8 cellular contexts compared by ENCODE assay signal in the genomic region with DNA sequence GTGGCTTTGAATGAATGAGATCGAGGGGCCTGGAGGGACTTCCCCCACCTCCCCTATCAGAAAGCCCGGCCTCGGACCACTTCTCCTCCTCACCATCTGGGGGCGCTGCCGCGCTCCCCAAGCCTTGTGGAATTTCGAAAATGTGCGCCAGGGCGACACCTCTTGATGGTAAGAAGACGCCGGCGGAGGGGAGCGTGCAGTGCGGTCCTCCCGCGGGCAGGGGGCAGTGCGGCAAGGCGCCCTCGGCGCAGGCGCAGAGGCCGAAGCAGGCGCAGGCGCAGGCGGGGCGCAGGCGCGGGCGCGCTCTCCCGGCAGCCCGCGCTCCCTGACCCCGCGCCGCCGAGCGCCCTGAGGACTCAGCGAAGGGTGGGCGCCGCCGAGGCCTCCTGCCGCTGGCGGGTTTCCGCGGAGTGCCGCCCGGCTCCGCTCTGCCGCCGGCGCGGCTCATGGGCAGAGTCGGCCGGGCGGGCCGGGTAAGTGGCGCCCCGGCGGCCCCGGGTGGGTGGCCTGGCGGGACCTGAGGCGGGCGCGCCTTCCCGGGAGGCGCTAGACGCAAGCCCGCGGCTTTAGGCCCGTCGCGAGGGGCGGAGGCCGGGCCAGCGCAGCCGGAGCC. TPM values are rescaled to one million over a fixed set of nuclear protein-coding genes. Genes with fewer than 3 reads are reported as not detected.
DNase-seq lines count a peak whose midpoint lies in the region; ATAC-seq, FAIRE-seq and TF ChIP-seq lines count a peak whose summit lies in the region.

Gene RBM17, plus strand, starts transcription at position 314 of the 613 bp plus-strand sequence. CDS start 8,032 bp downstream, outside the sequence.

- ATAC-seq in HG02798 (IDR thresholded peaks at IDR 0.05; ENCODE audit: poor library complexity, unreplicated experiment) (peak; percentile 94), T-cell (replicated peaks in 1 of 4) (peak; percentile 84 to 92 (median 85)), heart left ventricle (peak; percentile 71 to 97 (median 92)), upper lobe of right lung (peak; percentile 98)

- peaks cover 17 to 47% of the 10 kb centered on the region in 2 donors for H3K4me1 ChIP-seq in adrenal gland (replicated peaks in 1 of 2)
- H3K4me1 ChIP-seq in heart left ventricle: peaks cover 7 to 64% (median 48%) of the 10 kb centered on the region in 12 donors
- peaks cover 50% of the 10 kb centered on the region for H3K4me1 ChIP-seq in upper lobe of right lung

- FAIRE-seq in GM12891 (lab: Jason Lieb, UNC): peak; percentile 99

- DNase-seq in GM12891 (ENCODE audit: insufficient read length, low spot score) (peak; percentile 85), NCI-H1417 treated with DMSO at 0.1 percent for 48 hours (lab: John Stamatoyannopoulos, UW) (peak; percentile 19), T-cell (peak; percentile 91 to 100 (median 96)), adrenal gland (peak; percentile 97 to 99 (median 98)), heart left ventricle (peak; percentile 94 to 98 (median 96)), posterior vena cava (ENCODE audit: low spot score) (peak; percentile 99), upper lobe of right lung (peak; percentile 98)

- H3K27me3 Mint-ChIP-seq in T-cell: no peaks in the 10 kb centered on the region

- H3K4me3 ChIP-seq in adrenal gland (peak within 1 kb of the TSS; percentile 7 to 99 (median 81)), heart left ventricle (peak within 1 kb of the TSS; percentile 78 to 95 (median 92)), upper lobe of right lung (peak within 1 kb of the TSS; percentile 89)

- H3K27ac ChIP-seq in adrenal gland (peak within 1 kb of the TSS in 4 of 5 donors; percentile 80 to 97 (median 90)), heart left ventricle (peak within 1 kb of the TSS; percentile 81 to 95 (median 91)), upper lobe of right lung (peak within 1 kb of the TSS; percentile 86)

- intact Hi-C loops in adrenal gland (cut with DNase I) (loop anchor here in 1 of 2 donors (10.0 kb wide), 2 partner anchors 74 to 316 kb away; no protein-coding TSS in a partner anchor), heart left ventricle (cut with DNase I) (loop anchor here in 9 of 10 donors (1.0 to 10.0 kb wide), 16 partner anchors 36 to 313 kb away; partner anchors contain the start of genes ANKRD16 (in 1 of the 9), FBH1 (in 1 of the 9) and PFKFB3 (in 1 of the 9)), posterior vena cava (cut with DNase I) (loop anchor here in 1 of 2 donors (10.0 kb wide), 1 partner anchor 144 kb away; no protein-coding TSS in a partner anchor), upper lobe of right lung (cut with DNase I) (no loop called here)

- H3K4me3 Mint-ChIP-seq in T-cell: peak within 1 kb of the TSS; percentile 87 to 92 (median 91)

- no peaks in the 10 kb centered on the region for H3K9me3 Mint-ChIP-seq in T-cell

- peaks cover 65 to 74% (median 72%) of the 10 kb centered on the region in 3 donors for H3K4me1 Mint-ChIP-seq in T-cell

- CTCF ChIA-PET in T-cell (lab: Charles Lee): interaction anchor here (0.5 to 3.2 kb wide), 7 partner anchors 38 to 501 kb away, joined by 3 to 35 read pairs (median 3); no protein-coding TSS in a partner anchor

- no peaks in the 10 kb centered on the region for H3K27me3 ChIP-seq in adrenal gland
- no peaks in the 10 kb centered on the region for H3K27me3 ChIP-seq in heart left ventricle
- no peaks in the 10 kb centered on the region for H3K27me3 ChIP-seq in upper lobe of right lung

- POLR2A ChIA-PET in T-cell (lab: Charles Lee): interaction anchor here in 1 of 2 donors (0.6 kb wide), 1 partner anchor 28 kb away, joined by 7 read pairs; no protein-coding TSS in a partner anchor

- H3K36me3 Mint-ChIP-seq in T-cell: no peaks in the 10 kb centered on the region

- no peaks in the 10 kb centered on the region for H3K36me3 ChIP-seq in adrenal gland (replicated peaks in 1 of 2)
- H3K36me3 ChIP-seq in heart left ventricle: no peaks in the 10 kb centered on the region
- no peaks in the 10 kb centered on the region for H3K36me3 ChIP-seq in upper lobe of right lung

- TF ChIP-seq CTCF in adrenal gland (IDR thresholded peaks at IDR 0.05) (peak; percentile 99 to 100 (median 100)), heart left ventricle (IDR thresholded peaks at IDR 0.05) (peak; percentile 99 to 100 (median 100)), upper lobe of right lung (IDR thresholded peaks at IDR 0.05) (peak; percentile 100)

- no peaks in the 10 kb centered on the region for H3K9me3 ChIP-seq in adrenal gland (replicated peaks in 1 of 3)
- no peaks in the 10 kb centered on the region for H3K9me3 ChIP-seq in heart left ventricle
- H3K9me3 ChIP-seq in upper lobe of right lung: no peaks in the 10 kb centered on the region

- H3K27ac Mint-ChIP-seq in T-cell: peak within 1 kb of the TSS; percentile 77 to 85

- TF ChIP-seq POLR2A in GM12891 (IDR thresholded peaks at IDR 0.05; ENCODE audit: low read depth, low read length) (peak; percentile 43; the same call in 1 of the 2 replicates), adrenal gland (IDR thresholded peaks at IDR 0.05) (peak; percentile 63 to 80), heart left ventricle (IDR thresholded peaks at IDR 0.05) (peak in 1 of 2 donors; percentile 73)

- WGBS in adrenal gland, 4 donors: 0 to 2% (median 0%) methylated on average over 5 to 77 of the region's 77 CpGs
- 0 to 1% (median 0%) methylated on average over 40 to 77 of the region's 77 CpGs for WGBS in heart left ventricle, 4 donors

TF ChIP-seq in GM12891, 5 proteins besides CTCF, POLR2A, EP300 and RAD21:
- no peak for TF ChIP-seq SPI1 (IDR thresholded peaks at IDR 0.05; ENCODE audit: low read depth, low read length)
- peak; percentile 35; the same call in 1 of the 2 replicates for TF ChIP-seq TAF1 (IDR thresholded peaks at IDR 0.05; ENCODE audit: low read depth, low read length)
- TF ChIP-seq PAX5 (IDR thresholded peaks at IDR 0.05; ENCODE audit: insufficient read depth, low read length, severe bottlenecking): peak; percentile 76
- TF ChIP-seq POLR2AphosphoS5 (IDR thresholded peaks at IDR 0.05; ENCODE audit: low read depth, low read length): peak; percentile 48; the same call in 1 of the 2 replicates
- TF ChIP-seq POU2F2 (IDR thresholded peaks at IDR 0.05; ENCODE audit: low read depth, low read length): peak; percentile 47

RNA-seq across cellular contexts. Expression of gene RBM17, which starts in this region (rescaled TPM):
- polyA plus RNA-seq in GM12891 (2012; ENCODE audit: low read depth, missing spikeins): 90.1 TPM
- total RNA-seq in T-cell: 100 to 1,000 TPM; 119 to 148 (median 127) TPM
- 10 to 100 TPM; 31.9 to 72.1 (median 60.6) TPM for total RNA-seq in adrenal gland
- polyA plus RNA-seq in adrenal gland: 100 to 1,000 TPM in 2 of 3 donors, 10 to 100 TPM in 1; 92.4 to 123 (median 101) TPM
- total RNA-seq in heart left ventricle: 10 to 100 TPM; 29.2 to 83.9 (median 60.2) TPM
- polyA plus RNA-seq in heart left ventricle: 10 to 100 TPM; 60.6 to 61.1 TPM
- total RNA-seq in posterior vena cava: 10 to 100 TPM; 58.9 to 68.3 TPM
- 92.5 TPM for total RNA-seq in upper lobe of right lung

Comparison
In these comparisons a context has a peak if more than half of its experiments do, and no peak if none do; other contexts are left out.
1. Peak in every context shown above with its lines: DNase-seq, ATAC-seq, H3K4me3 ChIP-seq and H3K27ac ChIP-seq.
2. DNase-seq: peak in every context shown above with its lines; median percentile 99 in posterior vena cava; 98 in adrenal gland; 98 in upper lobe of right lung; 96 in T-cell; 96 in heart left ventricle; 85 in GM12891; 19 in NCI-H1417 treated with DMSO at 0.1 percent for 48 hours.